Comparison of ENCODE assay signal across 8 cellular contexts in the genomic region with DNA sequence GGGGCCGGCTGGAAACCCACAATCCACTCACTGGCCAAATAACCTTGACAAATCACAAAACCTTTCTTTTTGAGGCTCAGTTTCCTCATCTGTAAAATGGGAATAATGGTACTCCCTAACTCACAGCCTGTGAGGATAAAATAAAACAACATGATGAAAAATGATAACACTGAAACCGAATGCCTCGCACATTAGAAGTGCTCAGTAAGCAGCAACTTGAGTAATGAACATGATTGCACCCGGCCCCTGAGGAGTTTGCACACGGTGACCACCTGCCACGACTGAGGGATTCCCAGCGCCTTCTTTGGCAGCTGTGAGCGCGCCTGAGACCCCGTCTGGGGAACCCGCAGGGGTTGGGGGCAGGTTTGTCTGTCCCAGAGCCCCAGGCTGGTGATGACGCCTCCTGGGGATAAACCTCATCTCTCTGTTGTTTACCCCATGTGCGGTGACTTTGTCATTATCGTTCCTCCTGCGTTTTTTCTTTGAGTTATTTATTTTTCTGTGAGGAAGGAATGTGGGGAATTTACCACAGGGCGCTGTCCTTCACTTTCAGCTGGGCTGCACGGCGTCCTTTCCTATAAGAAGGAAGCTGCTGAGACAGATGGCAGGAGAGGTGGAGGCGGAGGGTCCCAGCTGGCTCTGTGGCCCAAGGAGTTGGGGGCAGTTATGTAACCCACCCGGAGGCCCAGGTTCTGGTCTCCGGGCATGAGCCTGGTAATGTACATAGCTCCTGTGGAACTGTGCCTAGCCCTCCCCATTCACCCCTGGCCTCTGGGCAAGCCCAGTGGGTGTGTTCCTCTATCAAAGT. TPM values are rescaled to one million over a fixed set of nuclear protein-coding genes. Genes with fewer than 3 reads are reported as not detected.
DNase-seq lines count a peak whose midpoint lies in the region; ATAC-seq lines count a peak whose summit lies in the region.

No MANE protein-coding gene starts in this region.

- DNase-seq in DMS 273 treated with DMSO at 0.1 percent for 48 hours (lab: John Stamatoyannopoulos, UW): peak; percentile 45
- DNase-seq in RPMI7951 (ENCODE audit: low read depth): peak; percentile 91
- peak; percentile 77 for DNase-seq in fibroblast of gingiva (ENCODE audit: low read depth)
- DNase-seq in renal cortical epithelial cell (ENCODE audit: low read depth): peak; percentile 93
- no peak for DNase-seq in D341Med (ENCODE audit: low spot score)
- DNase-seq in NCI-H2196 treated with DMSO at 0.1 percent for 48 hours (lab: John Stamatoyannopoulos, UW; ENCODE audit: unreplicated experiment): no peak

- ATAC-seq in GM19467 (IDR thresholded peaks at IDR 0.05; ENCODE audit: unreplicated experiment) (no peak), HG03039 (IDR thresholded peaks at IDR 0.05; ENCODE audit: unreplicated experiment) (no peak)

RNA-seq across cellular contexts. Expression of gene SYNPO, which starts 3.0 kb away (rescaled TPM):
- 0.98 and 1.4 TPM in 2 replicates for total RNA-seq in RPMI7951 (2014; rRNA removed; shearing (Covaris generic))
- 3.3 and 23.1 TPM in 2 replicates for total RNA-seq in renal cortical epithelial cell

RNA-seq across cellular contexts. Expression of gene MYOZ3, which starts 23.6 kb away (rescaled TPM):
- 0.78 TPM in 1 of 2 replicates, not detected in the other for total RNA-seq in RPMI7951 (2014; rRNA removed; shearing (Covaris generic))
- 0.45 and 0.87 TPM in 2 replicates for total RNA-seq in renal cortical epithelial cell

Comparison
In these comparisons a context has a peak if more than half of its experiments do, and no peak if none do; other contexts are left out.
1. DNase-seq: peak in DMS 273 treated with DMSO at 0.1 percent for 48 hours (single experiment), RPMI7951 (single experiment), fibroblast of gingiva (single experiment) and renal cortical epithelial cell (single experiment); none in D341Med (single experiment) and NCI-H2196 treated with DMSO at 0.1 percent for 48 hours (single experiment).